Comparison of ENCODE assay signal across 8 cellular contexts in genomic region chr20:16574656-16575355, GRCh38. TPM values are rescaled to one million over a fixed set of nuclear protein-coding genes. Genes with fewer than 3 reads are reported as not detected.
DNase-seq lines count a peak whose midpoint lies in the region; ATAC-seq, FAIRE-seq and TF ChIP-seq lines count a peak whose summit lies in the region.

No MANE protein-coding gene starts in this region.

- no peaks in the 10 kb centered on the region for H3K36me3 ChIP-seq in kidney (ENCODE audit: control insufficient read depth in 1 of 2, insufficient read depth in 2 of 2, low read length in 2 of 2)

- DNase-seq in GM13977 (ENCODE audit: low spot score) = peak; percentile 83
- peak; percentile 7 for DNase-seq in NCI-H2107 treated with DMSO at 0.1 percent for 48 hours (lab: John Stamatoyannopoulos, UW; ENCODE audit: unreplicated experiment)
- DNase-seq in cerebellar cortex (ENCODE audit: low spot score) = peak; percentile 87
- peak; percentile 93 for DNase-seq in kidney
- DNase-seq in stimulated activated CD4-positive, alpha-beta T cell treated with anti-CD3 and anti-CD28 coated beads, Interleukin-12 subunit alpha, Interleukin-12 subunit beta, amount 100 ng/mL, for 24 hours (ENCODE audit: low read depth in 2 of 2) = peak; percentile 70 to 73

- H3K4me3 ChIP-seq in kidney (ENCODE audit: low read length in 2 of 2) = peak overlapping the region; percentile 76 to 77

- in situ Hi-C loops in GM13977 (cut with MboI; ENCODE audit: low pct_unique_long_range_greater_than_20kb, low sequenced_read_pairs, unreplicated experiment) = no loop called here

- TF ChIP-seq CTCF in GM13977 (IDR thresholded peaks at IDR 0.05; ENCODE audit: extremely low read depth, insufficient read depth, missing control alignments) (no peak), kidney (IDR thresholded peaks at IDR 0.05; ENCODE audit: borderline replicate concordance, extremely low read depth, insufficient read depth) (no peak)

- no peak for FAIRE-seq in kidney (lab: Jason Lieb, UNC)

- peak overlapping the region; percentile 26 to 45 for H3K27ac ChIP-seq in kidney (ENCODE audit: low read depth in 2 of 2, low read length in 2 of 2)

- no peaks in the 10 kb centered on the region for H3K9me3 ChIP-seq in kidney (ENCODE audit: control insufficient read depth in 1 of 2, low read length in 2 of 2)

- H3K4me1 ChIP-seq in kidney (ENCODE audit: control insufficient read depth in 1 of 2, insufficient read depth in 1 of 2, low read depth in 1 of 2, low read length in 2 of 2) = peaks cover 21 to 28% of the 10 kb centered on the region in 2 donors

- ATAC-seq in HG02759 (IDR thresholded peaks at IDR 0.05; ENCODE audit: unreplicated experiment) (peak; percentile 78), GM21528 (IDR thresholded peaks at IDR 0.05; ENCODE audit: low FRiP score, unreplicated experiment) (no peak)
- ATAC-seq in activated CD4-positive, CD25-positive, alpha-beta regulatory T cell treated with anti-CD3 and anti-CD28 coated beads, Interleukin-2, amount 50 U/mL, for 24 hours = peak; percentile 70 to 75

- intact Hi-C loops in kidney (cut with DNase I) = no loop called here

- peak overlapping the region; percentile 26 to 82 for H3K9ac ChIP-seq in kidney (ENCODE audit: low read length in 2 of 2)

RNA-seq across cellular contexts. Expression of gene KIF16B, which starts 1.6 kb away (rescaled TPM):
- 19.7 TPM for total RNA-seq in kidney
- polyA plus RNA-seq in kidney (ENCODE audit: insufficient read depth, low read depth, low replicate concordance) = 15.0 TPM

Comparison
In these comparisons a context has a peak if more than half of its experiments do, and no peak if none do; other contexts are left out.
1. DNase-seq: peak in every context shown above with its lines; median percentile 93 in kidney; 87 in cerebellar cortex; 83 in GM13977; 72 in stimulated activated CD4-positive, alpha-beta T cell treated with anti-CD3 and anti-CD28 coated beads, Interleukin-12 subunit alpha, Interleukin-12 subunit beta, amount 100 ng/mL, for 24 hours; 7 in NCI-H2107 treated with DMSO at 0.1 percent for 48 hours.